22 cellular contexts compared by ENCODE assay signal in the genomic region with DNA sequence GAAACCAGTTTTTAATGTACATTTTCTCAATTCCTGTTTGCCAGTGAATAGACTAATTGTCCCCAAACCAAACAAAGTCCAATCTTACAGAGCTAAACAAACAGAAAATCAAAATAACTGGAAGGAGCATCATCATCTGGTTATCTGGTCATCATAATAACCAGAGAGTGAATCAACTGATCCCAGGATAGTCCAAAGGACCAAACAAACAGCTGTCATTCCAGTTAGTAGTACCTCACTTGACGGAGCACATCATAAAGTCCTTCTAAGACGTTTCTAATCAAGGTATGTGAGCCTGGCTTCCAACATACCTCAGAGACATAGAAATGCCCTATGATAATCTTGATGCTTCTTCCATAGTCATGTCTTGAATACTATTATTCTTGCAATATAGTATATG.
A peak's percentile ranks its signal among the peaks of the same experiment; 100 is the strongest.
DNase-seq lines count a peak whose midpoint lies in the region; ATAC-seq, FAIRE-seq and TF ChIP-seq lines count a peak whose summit lies in the region.
"Had no signal": no experiment of that assay in that cellular context is flagged by ENCODE, and none has a peak within 500 bp of the region (broad histone marks: within the 10 kb centered on the region; RNA-seq: fewer than 3 reads in every experiment).

No MANE protein-coding gene starts in this region.

- H3K9me3 ChIP-seq in heart left ventricle (no peaks in the 10 kb centered on the region), astrocyte (ENCODE audit: insufficient read depth, low read depth, low read length) (no peaks in the 10 kb centered on the region), gastrocnemius medialis (no peaks in the 10 kb centered on the region), vagina (no peaks in the 10 kb centered on the region)

- H3K4me3 ChIP-seq in heart left ventricle (no peak overlapping the region), astrocyte (ENCODE audit: insufficient read depth, low read depth, low read length) (no peak overlapping the region), gastrocnemius medialis (no peak overlapping the region), vagina (no peak overlapping the region)

- H3K4me1 ChIP-seq in heart left ventricle (peaks cover 9 to 42% (median 23%) of the 10 kb centered on the region in 12 donors), astrocyte (ENCODE audit: insufficient read depth, low read length) (peaks cover 7% of the 10 kb centered on the region), gastrocnemius medialis (peaks cover 0 to 9% of the 10 kb centered on the region in 2 donors), vagina (peaks cover 13% of the 10 kb centered on the region)

- POLR2A ChIA-PET in MCF 10A (lab: Yijun Ruan, JAX): no interaction called here

- H3K27me3 Mint-ChIP-seq in astrocyte (ENCODE audit: low read depth, unreplicated experiment) (peaks cover 5% of the 10 kb centered on the region), mesothelial cell of epicardium (ENCODE audit: low read depth) (no peaks in the 10 kb centered on the region), MCF 10A (ENCODE audit: insufficient read depth, unreplicated experiment) (no peaks in the 10 kb centered on the region)

- H3K9me3 Mint-ChIP-seq in astrocyte (ENCODE audit: unreplicated experiment) (no peaks in the 10 kb centered on the region), mesothelial cell of epicardium (no peaks in the 10 kb centered on the region), MCF 10A (ENCODE audit: unreplicated experiment) (no peaks in the 10 kb centered on the region)
- H3K9me3 Mint-ChIP-seq: CD8-positive, alpha-beta T cell had no signal

- H3K36me3 Mint-ChIP-seq in astrocyte (ENCODE audit: low read depth, unreplicated experiment) (no peaks in the 10 kb centered on the region), mesothelial cell of epicardium (no peaks in the 10 kb centered on the region), MCF 10A (ENCODE audit: insufficient read depth, unreplicated experiment) (no peaks in the 10 kb centered on the region)

- WGBS in heart left ventricle, 4 donors: 75 to 88% (median 80%) methylated on average over 2 of the region's 2 CpGs

- CTCF ChIA-PET in MCF 10A (lab: Yijun Ruan, JAX): interaction anchor here (0.6 kb wide), 2 partner anchors 966 to 1708 kb away, joined by 3 read pairs; no protein-coding TSS in a partner anchor

- DNase-seq in heart left ventricle (no peak), Right ventricle myocardium superior (no peak), astrocyte (ENCODE audit: low read depth) (no peak), mesothelial cell of epicardium (ENCODE audit: low spot score in 2 of 2, unreplicated experiment in 2 of 2) (no peak), MCF 10A (ENCODE audit: unreplicated experiment) (no peak), gastrocnemius medialis (no peak), vagina (ENCODE audit: extremely low spot score in 2 of 2) (no peak)
- DNase-seq: AML-193; C1 segment of cervical spinal cord; Calu3; CD8-positive, alpha-beta T cell; DMS53; Karpas-422; NCI-H1694; NCI-H2081 treated with DMSO at 0.1 percent for 48 hours; NCI-H2171 treated with DMSO at 0.1 percent for 48 hours; NCI-H524 treated with DMSO at 0.1 percent for 48 hours; NCI-H82 had no signal

- H3K27ac ChIP-seq in heart left ventricle (peak overlapping the region in 9 of 12 donors; percentile 11 to 94 (median 88)), astrocyte (ENCODE audit: low read depth, low read length) (no peak overlapping the region), gastrocnemius medialis (no peak overlapping the region), vagina (no peak overlapping the region)

- no peaks in the 10 kb centered on the region for H3K4me1 Mint-ChIP-seq in astrocyte (ENCODE audit: low read depth, unreplicated experiment)
- H3K4me1 Mint-ChIP-seq in mesothelial cell of epicardium: peaks cover 13% of the 10 kb centered on the region
- H3K4me1 Mint-ChIP-seq in MCF 10A (ENCODE audit: insufficient read depth, unreplicated experiment): no peaks in the 10 kb centered on the region

- H3K27me3 ChIP-seq in heart left ventricle (no peaks in the 10 kb centered on the region), astrocyte (ENCODE audit: insufficient read depth, low read length) (no peaks in the 10 kb centered on the region), gastrocnemius medialis (no peaks in the 10 kb centered on the region), vagina (no peaks in the 10 kb centered on the region)

- H3K79me2 ChIP-seq in astrocyte (ENCODE audit: insufficient read depth, low read length): no peaks in the 10 kb centered on the region

- TF ChIP-seq CTCF in heart left ventricle (IDR thresholded peaks at IDR 0.05) (no peak), astrocyte (IDR thresholded peaks at IDR 0.05; ENCODE audit: insufficient read depth, low read depth, low read length) (no peak), mesothelial cell of epicardium (IDR thresholded peaks at IDR 0.05; ENCODE audit: unreplicated experiment) (no peak), MCF 10A (IDR thresholded peaks at IDR 0.05; ENCODE audit: unreplicated experiment) (no peak), gastrocnemius medialis (IDR thresholded peaks at IDR 0.05 in 4 of 5, conservative IDR thresholded peaks at IDR 0.05 in 1 of 5) (no peak), vagina (IDR thresholded peaks at IDR 0.05) (no peak)

- TF ChIP-seq POLR2A in heart left ventricle (IDR thresholded peaks at IDR 0.05) (no peak), gastrocnemius medialis (IDR thresholded peaks at IDR 0.05) (no peak), vagina (IDR thresholded peaks at IDR 0.05) (no peak)

- H3K27ac Mint-ChIP-seq in astrocyte (ENCODE audit: unreplicated experiment): no peak overlapping the region
- H3K27ac Mint-ChIP-seq in mesothelial cell of epicardium: peak overlapping the region; percentile 47
- H3K27ac Mint-ChIP-seq in MCF 10A (ENCODE audit: low read depth, unreplicated experiment): no peak overlapping the region
- H3K27ac Mint-ChIP-seq: CD8-positive, alpha-beta T cell had no signal

- in situ Hi-C loops in gastrocnemius medialis (cut with MboI; ENCODE audit: low sequenced_read_pairs in 4 of 4): no loop called here

- peak; percentile 5 for FAIRE-seq in astrocyte (lab: Jason Lieb, UNC)
- FAIRE-seq: GM19239, H1 had no signal

- no peaks in the 10 kb centered on the region for H4K20me1 ChIP-seq in astrocyte (ENCODE audit: insufficient read depth, low read length)

- ATAC-seq in heart left ventricle (no peak), Right ventricle myocardium superior (ENCODE audit: poor library complexity) (no peak), gastrocnemius medialis (no peak)
- ATAC-seq: CD8-positive, alpha-beta T cell; HCT116; Panc1 had no signal

- intact Hi-C loops in heart left ventricle (cut with DNase I): loop anchor here in 1 of 10 donors (10.0 kb wide), 1 partner anchor 133 kb away; a partner anchor contains a TSS
- intact Hi-C loops in Right ventricle myocardium superior (cut with DNase I): no loop called here
- intact Hi-C loops in MCF 10A (cut with micrococcal nuclease): no loop called here
- intact Hi-C loops in gastrocnemius medialis (cut with DNase I; ENCODE audit: low total_unique reads): no loop called here
- intact Hi-C loops in vagina (cut with DNase I): no loop called here

- no peak overlapping the region for H3K9ac ChIP-seq in astrocyte (ENCODE audit: low read length)

- BruUV-seq in MCF 10A (replicated peaks; lab: Mats Ljungman, UMichigan): no TSS peak

- H2AFZ ChIP-seq in astrocyte (ENCODE audit: low read depth, low read length): no peak overlapping the region

- H3K4me3 Mint-ChIP-seq in astrocyte (ENCODE audit: unreplicated experiment) (no peak overlapping the region), mesothelial cell of epicardium (no peak overlapping the region), MCF 10A (ENCODE audit: unreplicated experiment) (no peak overlapping the region)
- H3K4me3 Mint-ChIP-seq: CD8-positive, alpha-beta T cell had no signal

- H3K36me3 ChIP-seq in heart left ventricle (no peaks in the 10 kb centered on the region), astrocyte (ENCODE audit: insufficient read depth, low read length) (no peaks in the 10 kb centered on the region), gastrocnemius medialis (no peaks in the 10 kb centered on the region), vagina (no peaks in the 10 kb centered on the region)

- H3K4me2 ChIP-seq in astrocyte (ENCODE audit: low read length): no peak overlapping the region

Comparison
In these comparisons a context has a peak if more than half of its experiments do, and no peak if none do; other contexts are left out.
1. H3K27ac ChIP-seq: peak in heart left ventricle (9 of 12); none in astrocyte (single experiment), gastrocnemius medialis (0 of 4) and vagina (single experiment).